ENCODE assay signal across 1 cellular context in the genomic region with DNA sequence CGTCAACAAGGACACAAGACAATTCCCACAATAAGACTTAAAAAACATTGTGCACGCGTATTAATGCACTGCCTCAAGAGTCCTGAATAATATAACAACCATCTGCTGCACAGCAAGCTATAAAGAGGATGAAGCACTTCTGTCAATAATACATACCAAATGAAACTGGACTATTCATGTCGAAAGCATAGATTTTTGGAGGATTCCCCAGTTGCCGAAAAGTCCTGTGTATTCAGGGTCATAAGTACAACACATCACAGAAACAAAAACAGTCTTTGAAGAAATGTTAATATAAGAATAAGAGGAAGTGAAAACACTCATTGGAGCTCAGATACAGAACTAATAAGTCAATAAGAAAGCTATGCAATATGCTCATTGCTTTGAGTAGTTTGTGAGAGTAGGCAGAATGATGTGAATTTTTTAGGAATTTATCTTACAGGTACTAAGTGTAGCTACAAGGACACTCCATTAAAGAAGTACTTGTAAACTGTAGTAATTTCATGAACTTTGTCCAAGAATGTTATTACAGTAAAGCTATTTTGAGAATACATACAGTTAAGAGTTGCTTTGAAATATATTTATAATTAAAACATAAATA.
TF ChIP-seq lines count a peak whose summit lies in the region.

No MANE protein-coding gene starts in this region.

TF ChIP-seq in GM23338, 12 proteins besides CTCF, POLR2A, EP300 and RAD21 (continued from another document):
- TF ChIP-seq, protein P1, sequence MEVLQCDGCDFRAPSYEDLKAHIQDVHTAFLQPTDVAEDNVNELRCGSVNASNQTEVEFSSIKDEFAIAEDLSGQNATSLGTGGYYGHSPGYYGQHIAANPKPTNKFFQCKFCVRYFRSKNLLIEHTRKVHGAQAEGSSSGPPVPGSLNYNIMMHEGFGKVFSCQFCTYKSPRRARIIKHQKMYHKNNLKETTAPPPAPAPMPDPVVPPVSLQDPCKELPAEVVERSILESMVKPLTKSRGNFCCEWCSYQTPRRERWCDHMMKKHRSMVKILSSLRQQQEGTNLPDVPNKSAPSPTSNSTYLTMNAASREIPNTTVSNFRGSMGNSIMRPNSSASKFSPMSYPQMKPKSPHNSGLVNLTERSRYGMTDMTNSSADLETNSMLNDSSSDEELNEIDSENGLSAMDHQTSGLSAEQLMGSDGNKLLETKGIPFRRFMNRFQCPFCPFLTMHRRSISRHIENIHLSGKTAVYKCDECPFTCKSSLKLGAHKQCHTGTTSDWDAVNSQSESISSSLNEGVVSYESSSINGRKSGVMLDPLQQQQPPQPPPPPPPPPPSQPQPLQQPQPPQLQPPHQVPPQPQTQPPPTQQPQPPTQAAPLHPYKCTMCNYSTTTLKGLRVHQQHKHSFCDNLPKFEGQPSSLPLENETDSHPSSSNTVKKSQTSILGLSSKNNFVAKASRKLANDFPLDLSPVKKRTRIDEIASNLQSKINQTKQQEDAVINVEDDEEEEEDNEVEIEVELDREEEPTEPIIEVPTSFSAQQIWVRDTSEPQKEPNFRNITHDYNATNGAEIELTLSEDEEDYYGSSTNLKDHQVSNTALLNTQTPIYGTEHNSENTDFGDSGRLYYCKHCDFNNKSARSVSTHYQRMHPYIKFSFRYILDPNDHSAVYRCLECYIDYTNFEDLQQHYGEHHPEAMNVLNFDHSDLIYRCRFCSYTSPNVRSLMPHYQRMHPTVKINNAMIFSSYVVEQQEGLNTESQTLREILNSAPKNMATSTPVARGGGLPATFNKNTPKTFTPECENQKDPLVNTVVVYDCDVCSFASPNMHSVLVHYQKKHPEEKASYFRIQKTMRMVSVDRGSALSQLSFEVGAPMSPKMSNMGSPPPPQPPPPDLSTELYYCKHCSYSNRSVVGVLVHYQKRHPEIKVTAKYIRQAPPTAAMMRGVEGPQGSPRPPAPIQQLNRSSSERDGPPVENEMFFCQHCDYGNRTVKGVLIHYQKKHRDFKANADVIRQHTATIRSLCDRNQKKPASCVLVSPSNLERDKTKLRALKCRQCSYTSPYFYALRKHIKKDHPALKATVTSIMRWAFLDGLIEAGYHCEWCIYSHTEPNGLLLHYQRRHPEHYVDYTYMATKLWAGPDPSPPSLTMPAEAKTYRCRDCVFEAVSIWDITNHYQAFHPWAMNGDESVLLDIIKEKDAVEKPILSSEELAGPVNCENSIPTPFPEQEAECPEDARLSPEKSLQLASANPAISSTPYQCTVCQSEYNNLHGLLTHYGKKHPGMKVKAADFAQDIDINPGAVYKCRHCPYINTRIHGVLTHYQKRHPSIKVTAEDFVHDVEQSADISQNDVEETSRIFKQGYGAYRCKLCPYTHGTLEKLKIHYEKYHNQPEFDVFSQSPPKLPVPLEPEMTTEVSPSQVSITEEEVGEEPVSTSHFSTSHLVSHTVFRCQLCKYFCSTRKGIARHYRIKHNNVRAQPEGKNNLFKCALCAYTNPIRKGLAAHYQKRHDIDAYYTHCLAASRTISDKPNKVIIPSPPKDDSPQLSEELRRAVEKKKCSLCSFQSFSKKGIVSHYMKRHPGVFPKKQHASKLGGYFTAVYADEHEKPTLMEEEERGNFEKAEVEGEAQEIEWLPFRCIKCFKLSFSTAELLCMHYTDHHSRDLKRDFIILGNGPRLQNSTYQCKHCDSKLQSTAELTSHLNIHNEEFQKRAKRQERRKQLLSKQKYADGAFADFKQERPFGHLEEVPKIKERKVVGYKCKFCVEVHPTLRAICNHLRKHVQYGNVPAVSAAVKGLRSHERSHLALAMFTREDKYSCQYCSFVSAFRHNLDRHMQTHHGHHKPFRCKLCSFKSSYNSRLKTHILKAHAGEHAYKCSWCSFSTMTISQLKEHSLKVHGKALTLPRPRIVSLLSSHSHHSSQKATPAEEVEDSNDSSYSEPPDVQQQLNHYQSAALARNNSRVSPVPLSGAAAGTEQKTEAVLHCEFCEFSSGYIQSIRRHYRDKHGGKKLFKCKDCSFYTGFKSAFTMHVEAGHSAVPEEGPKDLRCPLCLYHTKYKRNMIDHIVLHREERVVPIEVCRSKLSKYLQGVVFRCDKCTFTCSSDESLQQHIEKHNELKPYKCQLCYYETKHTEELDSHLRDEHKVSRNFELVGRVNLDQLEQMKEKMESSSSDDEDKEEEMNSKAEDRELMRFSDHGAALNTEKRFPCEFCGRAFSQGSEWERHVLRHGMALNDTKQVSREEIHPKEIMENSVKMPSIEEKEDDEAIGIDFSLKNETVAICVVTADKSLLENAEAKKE (CRISPR knock-in tag; IDR thresholded peaks at IDR 0.05): no peak
- TF ChIP-seq, protein P2, sequence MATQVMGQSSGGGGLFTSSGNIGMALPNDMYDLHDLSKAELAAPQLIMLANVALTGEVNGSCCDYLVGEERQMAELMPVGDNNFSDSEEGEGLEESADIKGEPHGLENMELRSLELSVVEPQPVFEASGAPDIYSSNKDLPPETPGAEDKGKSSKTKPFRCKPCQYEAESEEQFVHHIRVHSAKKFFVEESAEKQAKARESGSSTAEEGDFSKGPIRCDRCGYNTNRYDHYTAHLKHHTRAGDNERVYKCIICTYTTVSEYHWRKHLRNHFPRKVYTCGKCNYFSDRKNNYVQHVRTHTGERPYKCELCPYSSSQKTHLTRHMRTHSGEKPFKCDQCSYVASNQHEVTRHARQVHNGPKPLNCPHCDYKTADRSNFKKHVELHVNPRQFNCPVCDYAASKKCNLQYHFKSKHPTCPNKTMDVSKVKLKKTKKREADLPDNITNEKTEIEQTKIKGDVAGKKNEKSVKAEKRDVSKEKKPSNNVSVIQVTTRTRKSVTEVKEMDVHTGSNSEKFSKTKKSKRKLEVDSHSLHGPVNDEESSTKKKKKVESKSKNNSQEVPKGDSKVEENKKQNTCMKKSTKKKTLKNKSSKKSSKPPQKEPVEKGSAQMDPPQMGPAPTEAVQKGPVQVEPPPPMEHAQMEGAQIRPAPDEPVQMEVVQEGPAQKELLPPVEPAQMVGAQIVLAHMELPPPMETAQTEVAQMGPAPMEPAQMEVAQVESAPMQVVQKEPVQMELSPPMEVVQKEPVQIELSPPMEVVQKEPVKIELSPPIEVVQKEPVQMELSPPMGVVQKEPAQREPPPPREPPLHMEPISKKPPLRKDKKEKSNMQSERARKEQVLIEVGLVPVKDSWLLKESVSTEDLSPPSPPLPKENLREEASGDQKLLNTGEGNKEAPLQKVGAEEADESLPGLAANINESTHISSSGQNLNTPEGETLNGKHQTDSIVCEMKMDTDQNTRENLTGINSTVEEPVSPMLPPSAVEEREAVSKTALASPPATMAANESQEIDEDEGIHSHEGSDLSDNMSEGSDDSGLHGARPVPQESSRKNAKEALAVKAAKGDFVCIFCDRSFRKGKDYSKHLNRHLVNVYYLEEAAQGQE (IDR thresholded peaks at IDR 0.05; ENCODE audit: unreplicated experiment): no peak
- TF ChIP-seq NANOG (IDR thresholded peaks at IDR 0.05; ENCODE audit: borderline replicate concordance) (no peak), ZNF331 (CRISPR knock-in tag; IDR thresholded peaks at IDR 0.05; ENCODE audit: low read depth) (no peak), EZH2phosphoT487 (IDR thresholded peaks at IDR 0.05; ENCODE audit: unreplicated experiment) (no peak)
